In genomic region chr16:89038221-89038721, GRCh38 we compare ENCODE assay signal across 12 cellular contexts.
"Had no signal": no experiment of that assay in that cellular context is flagged by ENCODE, and none has a peak within 500 bp of the region (broad histone marks: within the 10 kb centered on the region; RNA-seq: fewer than 3 reads in every experiment).

No MANE protein-coding gene starts in this region.

- H3K9me3 Mint-ChIP-seq: activated B cell treated with CpG ODN at 0.5 μM for 24 hours; activated CD4-positive, alpha-beta T cell treated with anti-CD3 and anti-CD28 coated beads, Interleukin-2, amount 10 ng/mL, durations not matched to agents 24 days and 14 days; activated naive CD4-positive, alpha-beta T cell treated with anti-CD3 and anti-CD28 coated beads, Interleukin-2, amount 10 ng/mL, durations not matched to agents 7 days and 5 days; activated T-helper 1 cell treated with anti-CD3 and anti-CD28 coated beads, Interleukin-12 subunit alpha, Interleukin-12 subunit beta, Interleukin-2, Interleukin-4 antibody, amounts not matched to agents 30 ng/mL and 10 ng/mL and 1 ng/mL, durations not matched to agents 14 hours and 24 hours and 36 hours; dendritic cell treated with granulocyte-macrophage colony-stimulating factor and Interleukin-4, amounts not matched to agents 40 ng/mL and 50 ng/mL, for 4 days; nephron had no signal

- H3K36me3 ChIP-seq: pancreas, tibial artery, uterus had no signal

- H3K27me3 ChIP-seq: body of pancreas, pancreas, uterus had no signal

- H3K27ac ChIP-seq: body of pancreas, pancreas, skin epidermis, tibial artery, uterus had no signal

- H3K4me3 ChIP-seq: body of pancreas, pancreas, skin epidermis, tibial artery, uterus had no signal

- H3K4me1 Mint-ChIP-seq: nephron had no signal

- H3K4me1 ChIP-seq: body of pancreas, pancreas, tibial artery, uterus had no signal

- DNase-seq: activated B cell treated with CpG ODN at 0.5 μM for 24 hours, tibial artery, uterus had no signal

- ATAC-seq: body of pancreas had no signal

- H3K4me3 Mint-ChIP-seq: activated B cell treated with CpG ODN at 0.5 μM for 24 hours; activated CD4-positive, alpha-beta T cell treated with anti-CD3 and anti-CD28 coated beads, Interleukin-2, amount 10 ng/mL, durations not matched to agents 24 days and 14 days; activated naive CD4-positive, alpha-beta T cell treated with anti-CD3 and anti-CD28 coated beads, Interleukin-2, amount 10 ng/mL, durations not matched to agents 7 days and 5 days; activated T-helper 1 cell treated with anti-CD3 and anti-CD28 coated beads, Interleukin-12 subunit alpha, Interleukin-12 subunit beta, Interleukin-2, Interleukin-4 antibody, amounts not matched to agents 30 ng/mL and 10 ng/mL and 1 ng/mL, durations not matched to agents 14 hours and 24 hours and 36 hours; dendritic cell treated with granulocyte-macrophage colony-stimulating factor and Interleukin-4, amounts not matched to agents 40 ng/mL and 50 ng/mL, for 4 days; nephron; T-helper 17 cell had no signal

- H3K9me3 ChIP-seq: body of pancreas, pancreas, tibial artery, uterus had no signal

- H3K36me3 Mint-ChIP-seq: activated naive CD4-positive, alpha-beta T cell treated with anti-CD3 and anti-CD28 coated beads, Interleukin-2, amount 10 ng/mL, durations not matched to agents 7 days and 5 days had no signal

- H3K27ac Mint-ChIP-seq: activated CD4-positive, alpha-beta T cell treated with anti-CD3 and anti-CD28 coated beads, Interleukin-2, amount 10 ng/mL, durations not matched to agents 24 days and 14 days; activated naive CD4-positive, alpha-beta T cell treated with anti-CD3 and anti-CD28 coated beads, Interleukin-2, amount 10 ng/mL, durations not matched to agents 7 days and 5 days; activated T-helper 1 cell treated with anti-CD3 and anti-CD28 coated beads, Interleukin-12 subunit alpha, Interleukin-12 subunit beta, Interleukin-2, Interleukin-4 antibody, amounts not matched to agents 30 ng/mL and 10 ng/mL and 1 ng/mL, durations not matched to agents 14 hours and 24 hours and 36 hours; dendritic cell treated with granulocyte-macrophage colony-stimulating factor and Interleukin-4, amounts not matched to agents 40 ng/mL and 50 ng/mL, for 4 days; nephron; T-helper 17 cell had no signal
